ENCODE assay signal across 18 cellular contexts in the genomic region with DNA sequence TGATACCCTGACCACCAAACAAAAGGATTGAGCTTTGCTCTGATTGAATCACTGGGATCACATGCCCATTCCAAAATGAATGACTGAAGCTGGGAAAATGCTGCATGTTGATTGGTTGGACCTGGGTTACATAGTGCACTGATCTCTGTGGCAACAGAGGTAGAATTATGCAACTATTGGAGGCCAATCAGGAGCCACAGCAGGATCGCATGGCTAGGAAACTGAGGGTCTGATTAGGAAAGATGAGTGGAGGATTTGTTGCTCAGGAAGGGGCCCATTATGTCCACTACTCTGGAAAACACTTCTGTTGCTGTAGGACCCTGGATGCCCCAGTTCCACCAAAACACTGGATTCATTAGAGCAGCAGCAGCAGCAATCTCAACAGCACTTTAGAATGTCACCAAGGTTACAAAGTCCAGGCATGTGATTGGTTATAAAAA. TPM values are rescaled to one million over a fixed set of nuclear protein-coding genes. Genes with fewer than 3 reads are reported as not detected.
DNase-seq lines count a peak whose midpoint lies in the region; ATAC-seq and TF ChIP-seq lines count a peak whose summit lies in the region.
"Had no signal": no experiment of that assay in that cellular context is flagged by ENCODE, and none has a peak within 500 bp of the region (broad histone marks: within the 10 kb centered on the region; RNA-seq: fewer than 3 reads in every experiment).

No MANE protein-coding gene starts in this region.

- no peaks in the 10 kb centered on the region for H3K79me2 ChIP-seq in MM.1S (ENCODE audit: low read length)

- no peak overlapping the region for H3K27ac ChIP-seq in MM.1S (ENCODE audit: low read length)
- H3K27ac ChIP-seq: A549, gastroesophageal sphincter, right lobe of liver had no signal

- no peaks in the 10 kb centered on the region for H3K9me2 ChIP-seq in MM.1S (replicated peaks; ENCODE audit: insufficient read depth, low read length)

- intact Hi-C loops in Right ventricle myocardium inferior (cut with DNase I) (no loop called here), cardiac septum (cut with DNase I) (no loop called here)

- H2AFZ ChIP-seq in MM.1S (ENCODE audit: low read length), result no peak overlapping the region

- no peak overlapping the region for H3K9ac ChIP-seq in MM.1S (ENCODE audit: low read length)

- H3K9me3 ChIP-seq in MM.1S (replicated peaks; ENCODE audit: insufficient read depth, low read length), result no peaks in the 10 kb centered on the region
- H3K9me3 ChIP-seq: A549, MG63, right lobe of liver had no signal

- H3K4me3 ChIP-seq in fibroblast of pulmonary artery (replicated peaks; ENCODE audit: low read depth, low read length) (no peak overlapping the region), MM.1S (ENCODE audit: low read length) (no peak overlapping the region)
- H3K4me3 ChIP-seq: A549, gastroesophageal sphincter, MG63, right lobe of liver had no signal

- H3K27me3 ChIP-seq in MM.1S (replicated peaks; ENCODE audit: insufficient read depth, low read length), result no peaks in the 10 kb centered on the region
- H3K27me3 ChIP-seq: gastroesophageal sphincter, MG63, right lobe of liver had no signal

- TF ChIP-seq CTCF in fibroblast of pulmonary artery (IDR thresholded peaks at IDR 0.05; ENCODE audit: low read length, missing control alignments), result no peak
- TF ChIP-seq CTCF in MM.1S (IDR thresholded peaks at IDR 0.05; ENCODE audit: low read length), result no peak

- DNase-seq in Right ventricle myocardium inferior (ENCODE audit: missing footprints) (no peak), cardiac septum (ENCODE audit: low spot score) (no peak), NCI-H345 treated with DMSO at 0.1 percent for 48 hours (lab: John Stamatoyannopoulos, UW; ENCODE audit: unreplicated experiment) (peak; percentile 12), fibroblast of pulmonary artery (ENCODE audit: low read depth) (peak; percentile 20), ureter (ENCODE audit: low spot score) (no peak), MM.1S (no peak)
- no peak for DNase-seq in activated CD8-positive, alpha-beta memory T cell treated with anti-CD3 and anti-CD28 coated beads, Interleukin-2, amount 50 U/mL, for 48 hours
- DNase-seq: activated CD4-positive, alpha-beta T cell treated with anti-CD3 and anti-CD28 coated beads for 36 hours; CD4-positive, alpha-beta T cell; MG63; right lobe of liver; SHP77 treated with DMSO at 0.1 percent for 48 hours; stimulated activated CD4-positive, alpha-beta T cell treated with anti-CD3 and anti-CD28 coated beads, Interleukin-2, amount 100 ng/mL, for 48 hours had no signal

- no peak overlapping the region for H3K4me2 ChIP-seq in MM.1S (ENCODE audit: low read depth, low read length)
- H3K4me2 ChIP-seq: A549 had no signal

- ATAC-seq in Right ventricle myocardium inferior (peak; percentile 78), GM21723 (IDR thresholded peaks at IDR 0.05; ENCODE audit: unreplicated experiment) (no peak)
- ATAC-seq: A549; activated CD4-positive, alpha-beta T cell treated with anti-CD3 and anti-CD28 coated beads for 36 hours; activated naive CD4-positive, alpha-beta T cell treated with anti-CD3 and anti-CD28 coated beads, Interleukin-2, amount 50 U/mL, for 72 hours; gastroesophageal sphincter; right lobe of liver had no signal

- no peaks in the 10 kb centered on the region for H4K20me1 ChIP-seq in MM.1S (ENCODE audit: insufficient read depth, low read length)

- H3F3A ChIP-seq in MM.1S (ENCODE audit: insufficient read depth, low read length), result no peaks in the 10 kb centered on the region

- H3K36me3 ChIP-seq in MM.1S (replicated peaks; ENCODE audit: insufficient read depth, low read length), result no peaks in the 10 kb centered on the region
- H3K36me3 ChIP-seq: gastroesophageal sphincter, MG63, right lobe of liver had no signal

- no peaks in the 10 kb centered on the region for H3K4me1 ChIP-seq in MM.1S (ENCODE audit: low read length)
- H3K4me1 ChIP-seq: A549, right lobe of liver had no signal

RNA-seq across cellular contexts. Expression of a gene that starts 25.9 kb away (rescaled TPM):
- total RNA-seq in Right ventricle myocardium inferior (19.0 TPM), cardiac septum (1.0 TPM), ureter (45.8 TPM)
- total RNA-seq: neural crest cell had no signal

Comparison
In these comparisons a context has a peak if more than half of its experiments do, and no peak if none do; other contexts are left out.
1. DNase-seq: peak in NCI-H345 treated with DMSO at 0.1 percent for 48 hours (single experiment) and fibroblast of pulmonary artery (single experiment); none in Right ventricle myocardium inferior (single experiment), cardiac septum (single experiment), ureter (single experiment), MM.1S (single experiment) and activated CD8-positive, alpha-beta memory T cell treated with anti-CD3 and anti-CD28 coated beads, Interleukin-2, amount 50 U/mL, for 48 hours (single experiment).